17 cellular contexts compared by ENCODE assay signal in genomic region chr6:116529466-116529969, GRCh38. TPM values are rescaled to one million over a fixed set of nuclear protein-coding genes. Genes with fewer than 3 reads are reported as not detected.
DNase-seq lines count a peak whose midpoint lies in the region; ATAC-seq and TF ChIP-seq lines count a peak whose summit lies in the region.
"Had no signal": no experiment of that assay in that cellular context is flagged by ENCODE, and none has a peak within 500 bp of the region (broad histone marks: within the 10 kb centered on the region; RNA-seq: fewer than 3 reads in every experiment).

No MANE protein-coding gene starts in this region.

- ATAC-seq in HG02610 (IDR thresholded peaks at IDR 0.05; ENCODE audit: unreplicated experiment), result no peak
- ATAC-seq: Right ventricle myocardium inferior had no signal

- TF ChIP-seq CTCF in left ventricle myocardium inferior (IDR thresholded peaks at IDR 0.05; ENCODE audit: borderline replicate concordance) (no peak), right atrium auricular region (IDR thresholded peaks at IDR 0.05) (no peak), WERI-Rb-1 (IDR thresholded peaks at IDR 0.05; ENCODE audit: low read depth, low read length) (no peak)

- H3K4me3 ChIP-seq in left ventricle myocardium inferior, result peak overlapping the region; percentile 7
- H3K4me3 ChIP-seq in right atrium auricular region, result no peak overlapping the region
- no peak overlapping the region for H3K4me3 ChIP-seq in mesenchymal stem cell (ENCODE audit: insufficient read depth in 1 of 2, low read depth in 1 of 2, low read length in 2 of 2)
- H3K4me3 ChIP-seq in WERI-Rb-1 (ENCODE audit: low read depth, low read length), result no peak overlapping the region
- H3K4me3 ChIP-seq: PC-9 had no signal

- H2AK5ac ChIP-seq in mesenchymal stem cell (ENCODE audit: low read length, severe bottlenecking), result no peak overlapping the region

- H2AFZ ChIP-seq in mesenchymal stem cell (ENCODE audit: low read depth, low read length), result no peak overlapping the region
- H2AFZ ChIP-seq: PC-9 had no signal

- H2BK12ac ChIP-seq in mesenchymal stem cell (ENCODE audit: low read length in 2 of 2), result no peak overlapping the region

- H4K8ac ChIP-seq in mesenchymal stem cell (ENCODE audit: low read length), result no peak overlapping the region

- peaks cover 36% of the 10 kb centered on the region for H3K4me1 ChIP-seq in left ventricle myocardium inferior
- no peaks in the 10 kb centered on the region for H3K4me1 ChIP-seq in right atrium auricular region
- H3K4me1 ChIP-seq in mesenchymal stem cell (ENCODE audit: control insufficient read depth, insufficient read depth, low read depth, low read length), result peaks cover 10% of the 10 kb centered on the region

- H3K14ac ChIP-seq in mesenchymal stem cell (ENCODE audit: low read length in 2 of 2), result no peak overlapping the region

- H3K18ac ChIP-seq in mesenchymal stem cell (ENCODE audit: low read depth in 1 of 2, low read length in 2 of 2), result no peak overlapping the region

- no peak for DNase-seq in left ventricle myocardium inferior
- no peak for DNase-seq in right atrium auricular region (ENCODE audit: low spot score)
- DNase-seq in UCSD-AML1 (lab: John Stamatoyannopoulos, UW; ENCODE audit: unreplicated experiment), result peak; percentile 10
- DNase-seq in mesenchymal stem cell, result no peak
- DNase-seq in NCI-H2107 treated with DMSO at 0.1 percent for 48 hours (lab: John Stamatoyannopoulos, UW; ENCODE audit: unreplicated experiment), result no peak
- DNase-seq in ACHN, result no peak
- no peak for DNase-seq in WERI-Rb-1
- DNase-seq: DMS153, NCI-H2107, NCI-H446, NCI-H748 treated with DMSO at 0.1 percent for 48 hours, PC-9, SK-N-SH had no signal

- intact Hi-C loops in left ventricle myocardium inferior (cut with micrococcal nuclease), result no loop called here

- no peak overlapping the region for H2BK120ac ChIP-seq in mesenchymal stem cell (ENCODE audit: low read depth, low read length)

- H3K36me3 ChIP-seq in left ventricle myocardium inferior, result no peaks in the 10 kb centered on the region
- no peaks in the 10 kb centered on the region for H3K36me3 ChIP-seq in right atrium auricular region
- H3K36me3 ChIP-seq in mesenchymal stem cell (ENCODE audit: control insufficient read depth in 1 of 2, insufficient read depth in 2 of 2, low read depth in 1 of 2, low read length in 2 of 2), result no peaks in the 10 kb centered on the region
- no peaks in the 10 kb centered on the region for H3K36me3 ChIP-seq in WERI-Rb-1

- H3K9ac ChIP-seq in mesenchymal stem cell (ENCODE audit: low read length), result no peak overlapping the region
- H3K9ac ChIP-seq: SK-N-SH had no signal

- H3K4ac ChIP-seq in mesenchymal stem cell (ENCODE audit: low read depth in 1 of 2, low read length in 2 of 2), result no peak overlapping the region

- no peaks in the 10 kb centered on the region for H3K27me3 ChIP-seq in left ventricle myocardium inferior (ENCODE audit: low read depth)
- H3K27me3 ChIP-seq in right atrium auricular region, result no peaks in the 10 kb centered on the region
- H3K27me3 ChIP-seq in mesenchymal stem cell (ENCODE audit: control insufficient read depth in 1 of 2, insufficient read depth in 1 of 2, low read length in 2 of 2), result no peaks in the 10 kb centered on the region
- no peaks in the 10 kb centered on the region for H3K27me3 ChIP-seq in WERI-Rb-1 (ENCODE audit: insufficient read depth, low read depth, severe bottlenecking)

- H3K27ac ChIP-seq in left ventricle myocardium inferior (replicated peaks), result peak overlapping the region; percentile 58
- no peak overlapping the region for H3K27ac ChIP-seq in right atrium auricular region
- H3K27ac ChIP-seq in mesenchymal stem cell (ENCODE audit: low read length, poor library complexity, severe bottlenecking), result peak overlapping the region; percentile 10
- H3K27ac ChIP-seq in WERI-Rb-1, result no peak overlapping the region
- H3K27ac ChIP-seq: C4-2B, PC-9 had no signal

- H3K79me1 ChIP-seq in mesenchymal stem cell (replicated peaks; ENCODE audit: low read length, poor library complexity, severe bottlenecking), result no peaks in the 10 kb centered on the region

- in situ Hi-C loops in ACHN (cut with HindIII; ENCODE audit: low pct_ligation_motif_present, low pct_unique_long_range_greater_than_20kb, low sequenced_read_pairs), result loop anchor here (25.0 kb wide), 1 partner anchor 242 kb away; the partner anchor contains the start of gene TSPYL1

- H3K9me3 ChIP-seq in left ventricle myocardium inferior (replicated peaks), result no peaks in the 10 kb centered on the region
- H3K9me3 ChIP-seq in right atrium auricular region, result no peaks in the 10 kb centered on the region
- H3K9me3 ChIP-seq in mesenchymal stem cell (ENCODE audit: control insufficient read depth, low read length), result no peaks in the 10 kb centered on the region
- no peaks in the 10 kb centered on the region for H3K9me3 ChIP-seq in WERI-Rb-1 (ENCODE audit: severe bottlenecking)
- H3K9me3 ChIP-seq: SK-N-SH had no signal

- H4K91ac ChIP-seq in mesenchymal stem cell (ENCODE audit: low read length), result no peak overlapping the region

- H2BK5ac ChIP-seq in mesenchymal stem cell (ENCODE audit: low read depth, low read length, poor library complexity, severe bottlenecking), result no peak overlapping the region

- no peak overlapping the region for H3K23ac ChIP-seq in mesenchymal stem cell (ENCODE audit: low read length in 2 of 2)

- no peak overlapping the region for H3K4me2 ChIP-seq in mesenchymal stem cell (ENCODE audit: low read length, poor library complexity, severe bottlenecking)
- H3K4me2 ChIP-seq: PC-9 had no signal

- WGBS in mesenchymal stem cell, result 100% methylated on average over 2 of the region's 3 CpGs

- H2BK15ac ChIP-seq in mesenchymal stem cell (ENCODE audit: low read depth, poor library complexity, severe bottlenecking), result no peak overlapping the region

RNA-seq across cellular contexts. Expression of gene TRAPPC3L, which starts 16.0 kb away (rescaled TPM):
- total RNA-seq in left ventricle myocardium inferior (not detected), right atrium auricular region (under 1 TPM in 1 of 2 donors, not detected in 1; 0.20 TPM)
- 0.10 TPM for polyA plus RNA-seq in mesenchymal stem cell (2013, experiment 1 of 2)
- 0.14 TPM for polyA plus RNA-seq in mesenchymal stem cell (2013, experiment 2 of 2)
- total RNA-seq: HT-29, PC-9, Right ventricle myocardium inferior had no signal

RNA-seq across cellular contexts. Expression of gene CALHM5, which starts 18.1 kb away (rescaled TPM):
- total RNA-seq in left ventricle myocardium inferior (2.1 TPM), right atrium auricular region (1 to 10 TPM; 2.3 to 3.4 TPM)
- polyA plus RNA-seq in mesenchymal stem cell (2013, experiment 1 of 2), result 2.1 TPM
- polyA plus RNA-seq in mesenchymal stem cell (2013, experiment 2 of 2), result 2.0 TPM
- total RNA-seq: PC-9 had no signal

RNA-seq across cellular contexts. Expression of gene CALHM4, which starts 24.0 kb away (rescaled TPM):
- total RNA-seq in left ventricle myocardium inferior (not detected), right atrium auricular region (not detected)
- not detected for polyA plus RNA-seq in mesenchymal stem cell (2013, experiment 1 of 2)
- not detected for polyA plus RNA-seq in mesenchymal stem cell (2013, experiment 2 of 2)
- total RNA-seq: HT-29, PC-9, Right ventricle myocardium inferior had no signal
- polyA plus RNA-seq: SK-N-SH had no signal

RNA-seq across cellular contexts. Expression of gene RWDD1, which starts 41.8 kb away (rescaled TPM):
- total RNA-seq in left ventricle myocardium inferior, result 73.3 TPM
- total RNA-seq in right atrium auricular region, result 10 to 100 TPM; 42.2 to 46.9 TPM
- polyA plus RNA-seq in mesenchymal stem cell (2013, experiment 1 of 2), result 210 TPM
- 213 TPM for polyA plus RNA-seq in mesenchymal stem cell (2013, experiment 2 of 2)

Comparison
In these comparisons a context has a peak if more than half of its experiments do, and no peak if none do; other contexts are left out.
1. H3K27ac ChIP-seq: peak in left ventricle myocardium inferior (single experiment) and mesenchymal stem cell (single experiment); none in right atrium auricular region (0 of 2) and WERI-Rb-1 (single experiment).